Comparison of ENCODE assay signal across 8 cellular contexts in genomic region chr1:39196244-39197215, GRCh38. TPM values are rescaled to one million over a fixed set of nuclear protein-coding genes. Genes with fewer than 3 reads are reported as not detected.
DNase-seq lines count a peak whose midpoint lies in the region; ATAC-seq and TF ChIP-seq lines count a peak whose summit lies in the region.

No MANE protein-coding gene starts in this region.

- H3K36me3 ChIP-seq in Peyer's patch (no peaks in the 10 kb centered on the region), left lung (no peaks in the 10 kb centered on the region), uterus (no peaks in the 10 kb centered on the region)

- no peaks in the 10 kb centered on the region for H3K27me3 ChIP-seq in Peyer's patch
- H3K27me3 ChIP-seq in left lung, result no peaks in the 10 kb centered on the region
- H3K27me3 ChIP-seq in uterus, result no peaks in the 10 kb centered on the region

- no peaks in the 10 kb centered on the region for H3K9me3 ChIP-seq in Peyer's patch
- H3K9me3 ChIP-seq in left lung, result no peaks in the 10 kb centered on the region
- H3K9me3 ChIP-seq in uterus, result no peaks in the 10 kb centered on the region

- H3K4me3 ChIP-seq in Peyer's patch (no peak overlapping the region), left lung (no peak overlapping the region), uterus (no peak overlapping the region)

- intact Hi-C loops in left lung (cut with DNase I), result no loop called here
- intact Hi-C loops in uterus (cut with DNase I; ENCODE audit: low total_unique reads), result no loop called here

- H3K4me1 ChIP-seq in Peyer's patch, result peaks cover 0 to 39% (median 9%) of the 10 kb centered on the region in 4 donors
- peaks cover 55 to 64% of the 10 kb centered on the region in 2 donors for H3K4me1 ChIP-seq in left lung
- H3K4me1 ChIP-seq in uterus, result peaks cover 0 to 6% of the 10 kb centered on the region in 2 donors

- DNase-seq in A172 (ENCODE audit: low spot score) (peak; percentile 89), GM20000 (ENCODE audit: low spot score) (peak; percentile 53), Peyer's patch (peak in 2 of 3 donors; percentile 43 to 78), left lung (no peak), uterus (no peak), DMS114 treated with DMSO at 0.1 percent for 48 hours (lab: John Stamatoyannopoulos, UW; ENCODE audit: unreplicated experiment) (no peak), NCI-H82 (lab: John Stamatoyannopoulos, UW) (no peak)
- peak; percentile 64 for DNase-seq in activated naive CD4-positive, alpha-beta T cell treated with Interleukin-2 at 50 U/mL for 16 hours

- H3K27ac ChIP-seq in Peyer's patch (peak overlapping the region; percentile 63 to 85 (median 67)), left lung (peak overlapping the region; percentile 40 to 72), uterus (peak overlapping the region; percentile 93 to 99)

- no peak for TF ChIP-seq CTCF in GM20000 (IDR thresholded peaks at IDR 0.05; ENCODE audit: extremely low read depth, missing control alignments)
- no peak for TF ChIP-seq CTCF in Peyer's patch (IDR thresholded peaks at IDR 0.05)
- no peak for TF ChIP-seq CTCF in left lung (IDR thresholded peaks at IDR 0.05)
- TF ChIP-seq CTCF in uterus (IDR thresholded peaks at IDR 0.05), result no peak

- peak; percentile 11 for ATAC-seq in left lung

- no peak for TF ChIP-seq POLR2A in Peyer's patch (IDR thresholded peaks at IDR 0.05)
- no peak for TF ChIP-seq POLR2A in uterus (IDR thresholded peaks at IDR 0.05)

RNA-seq across cellular contexts. Expression of gene MACF1, which starts 8.0 kb away (rescaled TPM):
- total RNA-seq in A172 (2014; rRNA removed; shearing (Covaris generic)), result 196 and 256 TPM in 2 replicates
- 100 to 1,000 TPM; 187 to 436 (median 261) TPM for total RNA-seq in Peyer's patch
- total RNA-seq in left lung, result 100 to 1,000 TPM; 358 to 385 TPM
- total RNA-seq in uterus, result 100 to 1,000 TPM; 210 to 602 (median 573) TPM

Comparison
In these comparisons a context has a peak if more than half of its experiments do, and no peak if none do; other contexts are left out.
1. DNase-seq: peak in A172 (single experiment), GM20000 (single experiment), Peyer's patch (2 of 3) and activated naive CD4-positive, alpha-beta T cell treated with Interleukin-2 at 50 U/mL for 16 hours (single experiment); none in left lung (0 of 2), uterus (0 of 2), DMS114 treated with DMSO at 0.1 percent for 48 hours (single experiment) and NCI-H82 (single experiment).
2. Peak in every context shown above with its lines, with median percentiles within 50 percentile points of each other: H3K27ac ChIP-seq.